In genomic region chr19:43776285-43776684, GRCh38 we compare ENCODE assay signal across 12 cellular contexts. TPM values are rescaled to one million over a fixed set of nuclear protein-coding genes. Genes with fewer than 3 reads are reported as not detected.
A peak's percentile ranks its signal among the peaks of the same experiment; 100 is the strongest.
DNase-seq lines count a peak whose midpoint lies in the region; ATAC-seq lines count a peak whose summit lies in the region.
"Had no signal": no experiment of that assay in that cellular context is flagged by ENCODE, and none has a peak within 500 bp of the region (broad histone marks: within the 10 kb centered on the region; RNA-seq: fewer than 3 reads in every experiment).

No MANE protein-coding gene starts in this region.

- ATAC-seq in naive B cell (ENCODE audit: low read depth in 2 of 2), result no peak
- peak; percentile 40 for ATAC-seq in stimulated activated naive CD8-positive, alpha-beta T cell treated with anti-CD3 and anti-CD28 coated beads, Interleukin-15, amount 100 ng/mL, for 72 hours
- no peak for ATAC-seq in left cardiac atrium
- ATAC-seq in GM18909 (IDR thresholded peaks at IDR 0.05; ENCODE audit: poor library complexity, unreplicated experiment), result no peak

- H3K27ac Mint-ChIP-seq in naive B cell, result peak overlapping the region in 4 of 6 donors; percentile 66 to 84 (median 79)
- H3K27ac Mint-ChIP-seq in stimulated activated naive CD8-positive, alpha-beta T cell treated with anti-CD3 and anti-CD28 coated beads, Interleukin-15, amount 100 ng/mL, for 72 hours, result peak overlapping the region in 1 of 2 donors; percentile 73

- no peaks in the 10 kb centered on the region for H3K9me3 Mint-ChIP-seq in naive B cell
- H3K9me3 Mint-ChIP-seq in stimulated activated naive CD8-positive, alpha-beta T cell treated with anti-CD3 and anti-CD28 coated beads, Interleukin-15, amount 100 ng/mL, for 72 hours, result no peaks in the 10 kb centered on the region

- intact Hi-C loops in left cardiac atrium (cut with DNase I), result no loop called here

- H3K36me3 Mint-ChIP-seq in naive B cell, result peaks cover 0 to 8% of the 10 kb centered on the region in 2 donors

- H3K4me1 Mint-ChIP-seq in naive B cell, result peaks cover 52 to 76% (median 54%) of the 10 kb centered on the region in 3 donors
- peaks cover 58% of the 10 kb centered on the region for H3K4me1 Mint-ChIP-seq in stimulated activated naive CD8-positive, alpha-beta T cell treated with anti-CD3 and anti-CD28 coated beads, Interleukin-15, amount 100 ng/mL, for 72 hours

- peak overlapping the region in 5 of 8 donors; percentile 5 to 89 (median 40) for H3K4me3 Mint-ChIP-seq in naive B cell
- peak overlapping the region; percentile 69 to 82 for H3K4me3 Mint-ChIP-seq in stimulated activated naive CD8-positive, alpha-beta T cell treated with anti-CD3 and anti-CD28 coated beads, Interleukin-15, amount 100 ng/mL, for 72 hours

- DNase-seq in activated effector memory CD4-positive, alpha-beta T cell treated with anti-CD3 and anti-CD28 coated beads, Interleukin-2, amount 50 U/mL, for 16 hours, result peak; percentile 87
- DNase-seq in activated effector memory CD4-positive, alpha-beta T cell treated with Interleukin-2 at 50 U/mL for 16 hours, result no peak
- peak; percentile 60 for DNase-seq in activated CD8-positive, alpha-beta memory T cell treated with anti-CD3 and anti-CD28 coated beads, Interleukin-2, amount 50 U/mL, for 4 hours
- DNase-seq in naive B cell (no peak), left cardiac atrium (no peak), ecto neural progenitor cell (ENCODE audit: low spot score) (no peak)
- DNase-seq in stimulated activated naive CD8-positive, alpha-beta T cell treated with anti-CD3 and anti-CD28 coated beads, Interleukin-15, amount 100 ng/mL, for 72 hours, result peak; percentile 38 to 70
- DNase-seq: GDM1; NCI-H1048; NK-92 treated with Interleukin-12 subunit alpha and Interleukin-12 subunit beta, amount 100 ng/mL, for 24 hours had no signal

- H3K27me3 Mint-ChIP-seq in naive B cell, result peaks cover 0 to 17% (median 0%) of the 10 kb centered on the region in 3 donors
- H3K27me3 Mint-ChIP-seq in stimulated activated naive CD8-positive, alpha-beta T cell treated with anti-CD3 and anti-CD28 coated beads, Interleukin-15, amount 100 ng/mL, for 72 hours, result no peaks in the 10 kb centered on the region

RNA-seq across cellular contexts. Expression of gene KCNN4, which starts 4.5 kb away (rescaled TPM):
- 10 to 100 TPM in 4 of 6 donors, 1 to 10 TPM in 2; 9.7 to 17.2 (median 10.3) TPM for polyA plus RNA-seq in naive B cell (ENCODE audit: low read depth in 6 of 6)
- 1 to 10 TPM in 1 of 2 donors, under 1 TPM in 1; 0.71 to 1.4 TPM for total RNA-seq in left cardiac atrium
- polyA plus RNA-seq: neural cell had no signal

RNA-seq across cellular contexts. Expression of gene SMG9, which starts 21.5 kb away (rescaled TPM):
- polyA plus RNA-seq in naive B cell (ENCODE audit: low read depth in 6 of 6), result 10 to 100 TPM in 2 of 6 donors, 1 to 10 TPM in 4; 2.7 to 13.0 (median 8.2) TPM
- 10 to 100 TPM; 19.4 to 22.1 TPM for total RNA-seq in left cardiac atrium

RNA-seq across cellular contexts. Expression of gene LYPD5, which starts 26.0 kb away (rescaled TPM):
- under 1 TPM in 2 of 6 donors, not detected in 4; 0.28 to 0.65 TPM for polyA plus RNA-seq in naive B cell (ENCODE audit: low read depth in 6 of 6)
- total RNA-seq in left cardiac atrium, result 1 to 10 TPM; 1.3 to 2.1 TPM
- polyA plus RNA-seq: neural cell had no signal

RNA-seq across cellular contexts. Expression of gene ZNF283, which starts 50.8 kb away (rescaled TPM):
- 1 to 10 TPM in 5 of 6 donors, not detected in 1; 2.0 to 6.4 (median 5.5) TPM for polyA plus RNA-seq in naive B cell (ENCODE audit: low read depth in 6 of 6)
- 10 to 100 TPM in 1 of 2 donors, 1 to 10 TPM in 1; 9.5 to 10.7 TPM for total RNA-seq in left cardiac atrium

Comparison
In these comparisons a context has a peak if more than half of its experiments do, and no peak if none do; other contexts are left out.
1. DNase-seq: peak in activated effector memory CD4-positive, alpha-beta T cell treated with anti-CD3 and anti-CD28 coated beads, Interleukin-2, amount 50 U/mL, for 16 hours (single experiment), activated CD8-positive, alpha-beta memory T cell treated with anti-CD3 and anti-CD28 coated beads, Interleukin-2, amount 50 U/mL, for 4 hours (single experiment) and stimulated activated naive CD8-positive, alpha-beta T cell treated with anti-CD3 and anti-CD28 coated beads, Interleukin-15, amount 100 ng/mL, for 72 hours (2 of 2); none in activated effector memory CD4-positive, alpha-beta T cell treated with Interleukin-2 at 50 U/mL for 16 hours (single experiment), naive B cell (single experiment), left cardiac atrium (single experiment) and ecto neural progenitor cell (single experiment).